In the genomic region with DNA sequence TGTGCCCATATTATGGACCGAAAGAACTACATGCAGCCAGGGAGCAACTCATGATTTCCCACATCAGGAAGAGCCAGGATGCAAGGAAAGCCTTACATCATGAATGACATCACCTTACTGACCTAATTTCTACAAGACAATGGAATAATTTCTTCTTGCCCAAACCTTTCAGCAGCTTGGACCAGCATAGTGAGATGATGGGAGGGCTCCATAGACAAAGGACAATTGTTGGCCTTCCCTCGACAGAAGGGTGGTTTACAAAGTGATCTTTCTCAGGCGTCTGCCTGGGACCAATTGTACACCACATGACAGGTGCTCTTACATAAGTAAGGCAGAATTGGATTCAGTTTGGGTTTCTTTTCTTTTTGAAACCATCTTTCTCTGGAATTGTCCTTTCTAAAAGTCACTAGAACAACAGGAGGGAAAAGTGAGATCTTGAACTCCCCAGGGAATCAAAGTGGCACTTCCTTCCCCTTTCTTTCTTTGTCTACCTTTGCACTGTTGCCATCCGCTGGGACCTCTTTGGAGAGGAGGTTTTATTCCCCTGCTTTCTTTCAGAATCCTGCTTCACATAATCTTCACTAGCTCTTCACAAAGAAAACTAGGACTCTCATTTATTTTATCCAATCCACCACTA, we compare ENCODE assay signal across 18 cellular contexts. TPM values are rescaled to one million over a fixed set of nuclear protein-coding genes. Genes with fewer than 3 reads are reported as not detected.
DNase-seq lines count a peak whose midpoint lies in the region; ATAC-seq and TF ChIP-seq lines count a peak whose summit lies in the region.
"Had no signal": no experiment of that assay in that cellular context is flagged by ENCODE, and none has a peak within 500 bp of the region (broad histone marks: within the 10 kb centered on the region; RNA-seq: fewer than 3 reads in every experiment).

No MANE protein-coding gene starts in this region.

- peak overlapping the region; percentile 41 for H3K4me2 ChIP-seq in DOHH2 (ENCODE audit: low read length)

- H3K27me3 ChIP-seq in DOHH2 (ENCODE audit: control insufficient read depth, low read length) (no peaks in the 10 kb centered on the region), spleen (replicated peaks in 1 of 7) (no peaks in the 10 kb centered on the region)
- H3K27me3 ChIP-seq: stomach, uterus had no signal

- H3K27ac ChIP-seq in DOHH2 (ENCODE audit: low read depth, low read length) (no peak overlapping the region), spleen (no peak overlapping the region)
- H3K27ac ChIP-seq: stomach, uterus had no signal

- H3K9me3 ChIP-seq in DOHH2 (ENCODE audit: control insufficient read depth, insufficient read depth, low read length) (no peaks in the 10 kb centered on the region), spleen (no peaks in the 10 kb centered on the region)
- H3K9me3 ChIP-seq: stomach, uterus had no signal

- peaks cover 12% of the 10 kb centered on the region for H3K4me1 ChIP-seq in DOHH2 (ENCODE audit: control insufficient read depth, low read length)
- peaks cover 0 to 6% (median 0%) of the 10 kb centered on the region in 6 donors for H3K4me1 ChIP-seq in spleen
- H3K4me1 ChIP-seq: stomach, uterus had no signal

- no peak for ATAC-seq in HG03135 (IDR thresholded peaks at IDR 0.05; ENCODE audit: unreplicated experiment)
- ATAC-seq: natural killer cell had no signal

- intact Hi-C loops in posterior vena cava (cut with DNase I) = no loop called here
- intact Hi-C loops in spleen (cut with DNase I; ENCODE audit: low total_unique reads) = no loop called here

- H3K36me3 ChIP-seq in DOHH2 (ENCODE audit: control insufficient read depth, low read length) (no peaks in the 10 kb centered on the region), spleen (no peaks in the 10 kb centered on the region)
- H3K36me3 ChIP-seq: stomach, uterus had no signal

- no peak for TF ChIP-seq POLR2A in spleen (IDR thresholded peaks at IDR 0.05)

- H3K79me2 ChIP-seq in DOHH2 (ENCODE audit: control insufficient read depth, low read length) = no peaks in the 10 kb centered on the region

- no peaks in the 10 kb centered on the region for H3F3A ChIP-seq in DOHH2 (ENCODE audit: control insufficient read depth, insufficient read depth)

- no peaks in the 10 kb centered on the region for H4K20me1 ChIP-seq in DOHH2 (ENCODE audit: control insufficient read depth, insufficient read depth, low read depth, low read length)

- H3K4me3 ChIP-seq in DOHH2 (ENCODE audit: low read length) = no peak overlapping the region
- no peak overlapping the region for H3K4me3 ChIP-seq in spleen
- H3K4me3 ChIP-seq: stomach, uterus had no signal

- 68 to 80% (median 73%) methylated on average over 4 of the region's 4 CpGs for WGBS in spleen, 5 donors

- TF ChIP-seq CTCF in DOHH2 (IDR thresholded peaks at IDR 0.05; ENCODE audit: low read depth, low read length, poor library complexity, severe bottlenecking) (no peak), spleen (IDR thresholded peaks at IDR 0.05 in 8 of 11, conservative IDR thresholded peaks at IDR 0.05 in 3 of 11) (no peak)

- DNase-seq in RKO (ENCODE audit: low spot score) (peak; percentile 26), germinal center (ENCODE audit: low spot score) (peak; percentile 22), nucleus accumbens (lab: John Stamatoyannopoulos, UW) (peak in 29 of 56 donors; percentile 4 to 57 (median 22)), NCI-H2029 (lab: John Stamatoyannopoulos, UW) (no peak), posterior vena cava (ENCODE audit: low spot score) (no peak), spleen (no peak)
- DNase-seq: activated gamma-delta T cell, COR-L47, immature natural killer cell, natural killer cell, NCI-H187 treated with DMSO at 0.1 percent for 48 hours, NCI-H510A treated with DMSO at 0.1 percent for 48 hours, OCI-M1, SIG-M5, stomach, uterus had no signal

- H3K9me2 ChIP-seq in DOHH2 (replicated peaks; ENCODE audit: control insufficient read depth, low read length) = no peaks in the 10 kb centered on the region

RNA-seq across cellular contexts. Expression of a gene that starts 51.7 kb away (rescaled TPM):
- total RNA-seq in posterior vena cava (10 to 100 TPM; 31.0 to 31.9 TPM), spleen (10 to 100 TPM; 31.0 to 76.5 (median 43.1) TPM)
- polyA plus RNA-seq in spleen = 10 to 100 TPM in 2 of 3 donors, 1 to 10 TPM in 1; 9.3 to 16.4 (median 11.0) TPM

Comparison
In these comparisons a context has a peak if more than half of its experiments do, and no peak if none do; other contexts are left out.
1. DNase-seq: peak in RKO (single experiment), germinal center (single experiment) and nucleus accumbens (29 of 56); none in NCI-H2029 (single experiment), posterior vena cava (single experiment) and spleen (single experiment).